20 cellular contexts compared by ENCODE assay signal in the genomic region with DNA sequence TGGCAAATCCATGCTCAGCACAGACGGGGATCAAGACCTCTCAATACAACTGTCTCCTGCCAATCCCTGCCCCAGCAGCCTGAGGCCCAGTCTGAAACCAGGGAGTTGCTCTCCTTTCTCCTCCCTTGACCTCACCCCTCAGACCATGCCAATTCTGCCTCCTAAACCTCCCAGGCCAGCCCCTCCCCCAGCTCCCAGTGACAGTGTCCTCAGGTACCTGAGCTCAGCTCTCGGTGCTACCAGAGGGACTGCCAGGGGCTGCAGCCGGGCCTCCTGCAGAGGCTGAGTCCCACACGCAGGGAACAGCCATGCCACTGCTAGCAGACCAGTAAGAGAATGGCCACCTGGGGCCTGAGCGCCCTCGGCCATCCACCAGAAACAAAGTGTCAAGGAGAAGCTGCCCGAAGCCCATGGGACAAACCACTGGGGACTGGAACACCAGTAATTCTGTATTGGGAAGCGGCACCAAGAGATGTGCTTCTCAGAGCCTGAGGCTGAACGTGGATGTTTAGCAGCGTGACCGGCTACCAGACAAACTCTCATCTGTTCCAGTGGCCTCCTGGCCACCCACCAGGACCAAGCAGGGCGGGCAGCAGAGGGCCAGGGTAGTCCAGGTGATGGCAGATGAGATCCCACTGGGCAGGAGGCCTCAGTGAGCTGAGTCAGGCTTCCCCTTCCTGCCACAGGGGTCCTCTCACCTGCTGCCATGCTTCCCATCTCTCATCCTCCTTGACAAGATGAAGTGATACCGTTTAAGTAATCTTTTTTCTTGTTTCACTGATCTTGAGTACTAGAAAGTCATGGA. TPM values are rescaled to one million over a fixed set of nuclear protein-coding genes. Genes with fewer than 3 reads are reported as not detected.
DNase-seq lines count a peak whose midpoint lies in the region; ATAC-seq and TF ChIP-seq lines count a peak whose summit lies in the region.
"Had no signal": no experiment of that assay in that cellular context is flagged by ENCODE, and none has a peak within 500 bp of the region (broad histone marks: within the 10 kb centered on the region; RNA-seq: fewer than 3 reads in every experiment).

No MANE protein-coding gene starts in this region.

- H3K27me3 ChIP-seq in H7 (ENCODE audit: control insufficient read depth, insufficient read depth, low read length) (no peaks in the 10 kb centered on the region), spleen (replicated peaks in 1 of 7) (peaks cover 0 to 4% (median 0%) of the 10 kb centered on the region in 7 donors)
- no peaks in the 10 kb centered on the region for H3K27me3 ChIP-seq in effector memory CD4-positive, alpha-beta T cell (replicated peaks; ENCODE audit: control insufficient read depth, insufficient read depth, low read length, poor library complexity, severe bottlenecking)

- CTCF ChIA-PET in activated CD4-positive, alpha-beta memory T cell treated with anti-CD3 and anti-CD28 coated beads, Interleukin-2, amount 10 ng/mL, durations not matched to agents 7 days and 5 days (lab: Charles Lee) = interaction anchor here (0.8 to 5.6 kb wide), 3 partner anchors 52 to 471 kb away, joined by 3 to 79 read pairs (median 53); no protein-coding TSS in a partner anchor
- CTCF ChIA-PET in activated CD4-positive, alpha-beta memory T cell treated with anti-CD3 and anti-CD28 coated beads for 36 hours (lab: Charles Lee) = no interaction called here

- peaks cover 74% of the 10 kb centered on the region for H3K4me1 Mint-ChIP-seq in activated CD4-positive, alpha-beta memory T cell treated with anti-CD3 and anti-CD28 coated beads, Interleukin-2, amount 10 ng/mL, durations not matched to agents 7 days and 5 days
- peaks cover 51% of the 10 kb centered on the region for H3K4me1 Mint-ChIP-seq in activated CD4-positive, alpha-beta memory T cell treated with anti-CD3 and anti-CD28 coated beads for 36 hours (ENCODE audit: low read depth)
- H3K4me1 Mint-ChIP-seq in chondrocyte (ENCODE audit: low read depth) = no peaks in the 10 kb centered on the region
- H3K4me1 Mint-ChIP-seq: nephron had no signal

- intact Hi-C loops in activated CD4-positive, alpha-beta memory T cell treated with anti-CD3 and anti-CD28 coated beads for 36 hours (cut with micrococcal nuclease) = loop anchor here (5.0 kb wide), 2 partner anchors 53 to 263 kb away; a partner anchor contains a TSS
- intact Hi-C loops in spleen (cut with DNase I; ENCODE audit: low total_unique reads) = no loop called here

- no peak overlapping the region for H3K27ac ChIP-seq in spleen
- H3K27ac ChIP-seq in effector memory CD4-positive, alpha-beta T cell (ENCODE audit: insufficient read depth, low read length, poor library complexity, severe bottlenecking) = no peak overlapping the region

- no peaks in the 10 kb centered on the region for H3K9me3 Mint-ChIP-seq in activated CD4-positive, alpha-beta memory T cell treated with anti-CD3 and anti-CD28 coated beads, Interleukin-2, amount 10 ng/mL, durations not matched to agents 7 days and 5 days
- no peaks in the 10 kb centered on the region for H3K9me3 Mint-ChIP-seq in activated CD4-positive, alpha-beta memory T cell treated with anti-CD3 and anti-CD28 coated beads for 36 hours
- H3K9me3 Mint-ChIP-seq in chondrocyte (ENCODE audit: low read depth) = no peaks in the 10 kb centered on the region
- H3K9me3 Mint-ChIP-seq: GM23338; nephron; stimulated activated naive CD8-positive, alpha-beta T cell treated with anti-CD3 and anti-CD28 coated beads, Interleukin-15, amount 100 ng/mL, for 72 hours had no signal

- H3K4me3 ChIP-seq in H7 (ENCODE audit: insufficient read depth, low read depth, low read length) = no peak overlapping the region
- H3K4me3 ChIP-seq in spleen = no peak overlapping the region
- H3K4me3 ChIP-seq in effector memory CD4-positive, alpha-beta T cell (ENCODE audit: insufficient read depth, low read depth, low read length, poor library complexity, severe bottlenecking) = no peak overlapping the region
- H3K4me3 ChIP-seq: GM23338 had no signal

- no peak overlapping the region for H3K4me3 Mint-ChIP-seq in activated CD4-positive, alpha-beta memory T cell treated with anti-CD3 and anti-CD28 coated beads, Interleukin-2, amount 10 ng/mL, durations not matched to agents 7 days and 5 days
- no peak overlapping the region for H3K4me3 Mint-ChIP-seq in activated CD4-positive, alpha-beta memory T cell treated with anti-CD3 and anti-CD28 coated beads for 36 hours
- H3K4me3 Mint-ChIP-seq in chondrocyte (ENCODE audit: unreplicated experiment) = no peak overlapping the region
- H3K4me3 Mint-ChIP-seq: GM23338; nephron; stimulated activated naive CD8-positive, alpha-beta T cell treated with anti-CD3 and anti-CD28 coated beads, Interleukin-15, amount 100 ng/mL, for 72 hours had no signal

- WGBS in spleen, 5 donors = 86 to 93% (median 87%) methylated on average over 11 to 13 of the region's 13 CpGs

- no peaks in the 10 kb centered on the region for H3K36me3 ChIP-seq in H7 (replicated peaks; ENCODE audit: control insufficient read depth, insufficient read depth, low read length)
- H3K36me3 ChIP-seq in spleen = no peaks in the 10 kb centered on the region
- no peaks in the 10 kb centered on the region for H3K36me3 ChIP-seq in effector memory CD4-positive, alpha-beta T cell (ENCODE audit: control insufficient read depth, insufficient read depth, low read length)

- no peak for ATAC-seq in HG03097 (IDR thresholded peaks at IDR 0.05; ENCODE audit: low FRiP score, unreplicated experiment)
- ATAC-seq: esophagus mucosa; GM23338; stimulated activated naive CD8-positive, alpha-beta T cell treated with anti-CD3 and anti-CD28 coated beads, Interleukin-15, amount 100 ng/mL, for 72 hours had no signal

- H3K27ac Mint-ChIP-seq in activated CD4-positive, alpha-beta memory T cell treated with anti-CD3 and anti-CD28 coated beads, Interleukin-2, amount 10 ng/mL, durations not matched to agents 7 days and 5 days = peak overlapping the region; percentile 44
- H3K27ac Mint-ChIP-seq in activated CD4-positive, alpha-beta memory T cell treated with anti-CD3 and anti-CD28 coated beads for 36 hours = no peak overlapping the region
- H3K27ac Mint-ChIP-seq in chondrocyte (ENCODE audit: unreplicated experiment) = no peak overlapping the region
- H3K27ac Mint-ChIP-seq: nephron; stimulated activated naive CD8-positive, alpha-beta T cell treated with anti-CD3 and anti-CD28 coated beads, Interleukin-15, amount 100 ng/mL, for 72 hours had no signal

- H3K36me3 Mint-ChIP-seq in activated CD4-positive, alpha-beta memory T cell treated with anti-CD3 and anti-CD28 coated beads, Interleukin-2, amount 10 ng/mL, durations not matched to agents 7 days and 5 days (ENCODE audit: low read depth) = no peaks in the 10 kb centered on the region
- no peaks in the 10 kb centered on the region for H3K36me3 Mint-ChIP-seq in activated CD4-positive, alpha-beta memory T cell treated with anti-CD3 and anti-CD28 coated beads for 36 hours
- no peaks in the 10 kb centered on the region for H3K36me3 Mint-ChIP-seq in chondrocyte (ENCODE audit: low read depth)

- POLR2A ChIA-PET in activated CD4-positive, alpha-beta memory T cell treated with anti-CD3 and anti-CD28 coated beads, Interleukin-2, amount 10 ng/mL, durations not matched to agents 7 days and 5 days (lab: Charles Lee) = interaction anchor here (2.0 kb wide), 2 partner anchors 263 to 424 kb away, joined by 4 to 5 read pairs; a partner anchor contains a TSS
- POLR2A ChIA-PET in activated CD4-positive, alpha-beta memory T cell treated with anti-CD3 and anti-CD28 coated beads for 36 hours (lab: Charles Lee) = no interaction called here

- DNase-seq in activated CD4-positive, alpha-beta memory T cell treated with anti-CD3 and anti-CD28 coated beads, Interleukin-2, amount 10 ng/mL, durations not matched to agents 7 days and 5 days = no peak
- no peak for DNase-seq in activated CD4-positive, alpha-beta memory T cell treated with anti-CD3 and anti-CD28 coated beads for 36 hours
- DNase-seq in H7 (peak; percentile 33), chondrocyte (ENCODE audit: low spot score) (peak; percentile 76), spleen (peak; percentile 63), NCI-H526 (lab: John Stamatoyannopoulos, UW) (no peak)
- DNase-seq in effector memory CD4-positive, alpha-beta T cell = no peak
- DNase-seq: ACHN; activated CD4-positive, CD25-positive, alpha-beta regulatory T cell; COR-L47; hypothalamus; IMR-90; NCI-H1048; NCI-H2171 had no signal

- no peaks in the 10 kb centered on the region for H3K9me3 ChIP-seq in spleen
- H3K9me3 ChIP-seq in effector memory CD4-positive, alpha-beta T cell (ENCODE audit: control insufficient read depth, low read length) = no peaks in the 10 kb centered on the region

- TF ChIP-seq CTCF in chondrocyte (IDR thresholded peaks at IDR 0.05) = no peak
- no peak for TF ChIP-seq CTCF in spleen (IDR thresholded peaks at IDR 0.05 in 8 of 11, conservative IDR thresholded peaks at IDR 0.05 in 3 of 11)

- TF ChIP-seq POLR2A in spleen (IDR thresholded peaks at IDR 0.05) = no peak

- peaks cover 0 to 17% (median 4%) of the 10 kb centered on the region in 6 donors for H3K4me1 ChIP-seq in spleen
- H3K4me1 ChIP-seq in effector memory CD4-positive, alpha-beta T cell (ENCODE audit: control insufficient read depth, insufficient read depth, low read length, poor library complexity, severe bottlenecking) = peaks cover 43% of the 10 kb centered on the region

- peaks cover 8% of the 10 kb centered on the region for H3K27me3 Mint-ChIP-seq in activated CD4-positive, alpha-beta memory T cell treated with anti-CD3 and anti-CD28 coated beads, Interleukin-2, amount 10 ng/mL, durations not matched to agents 7 days and 5 days
- H3K27me3 Mint-ChIP-seq in activated CD4-positive, alpha-beta memory T cell treated with anti-CD3 and anti-CD28 coated beads for 36 hours = no peaks in the 10 kb centered on the region
- peaks cover 3% of the 10 kb centered on the region for H3K27me3 Mint-ChIP-seq in chondrocyte (ENCODE audit: low read depth)

RNA-seq across cellular contexts. Expression of a gene that starts 0.6 kb away (rescaled TPM):
- total RNA-seq in activated CD4-positive, alpha-beta memory T cell treated with anti-CD3 and anti-CD28 coated beads, Interleukin-2, amount 10 ng/mL, durations not matched to agents 7 days and 5 days = 1 to 10 TPM; 1.4 to 1.6 TPM
- total RNA-seq in activated CD4-positive, alpha-beta memory T cell treated with anti-CD3 and anti-CD28 coated beads for 36 hours = 10 to 100 TPM; 23.1 to 23.3 TPM
- not detected in 2 replicates for total RNA-seq in H7 (2014; rRNA removed; shearing (Covaris generic))
- total RNA-seq in chondrocyte (not detected in 3 replicates), spleen (not detected)
- polyA plus RNA-seq in spleen = not detected
- total RNA-seq: esophagus mucosa, GM23338, IMR-90, lower leg skin had no signal
- polyA plus RNA-seq: GM23338, IMR-90 had no signal

RNA-seq across cellular contexts. Expression of a gene that starts 13.7 kb away (rescaled TPM):
- 10 to 100 TPM; 30.8 to 32.7 TPM for total RNA-seq in activated CD4-positive, alpha-beta memory T cell treated with anti-CD3 and anti-CD28 coated beads, Interleukin-2, amount 10 ng/mL, durations not matched to agents 7 days and 5 days
- total RNA-seq in activated CD4-positive, alpha-beta memory T cell treated with anti-CD3 and anti-CD28 coated beads for 36 hours = 100 to 1,000 TPM; 125 to 128 TPM
- total RNA-seq in H7 (2014; rRNA removed; shearing (Covaris generic)) = not detected in 2 replicates
- total RNA-seq in chondrocyte (not detected in 3 replicates), spleen (not detected)
- polyA plus RNA-seq in spleen = not detected
- total RNA-seq: esophagus mucosa, GM23338, IMR-90, lower leg skin had no signal
- polyA plus RNA-seq: GM23338 had no signal

RNA-seq across cellular contexts. Expression of a gene that starts 48.4 kb away (rescaled TPM):
- total RNA-seq in activated CD4-positive, alpha-beta memory T cell treated with anti-CD3 and anti-CD28 coated beads, Interleukin-2, amount 10 ng/mL, durations not matched to agents 7 days and 5 days = 10 to 100 TPM; 10.6 to 11.5 TPM
- 1 to 10 TPM; 5.6 to 6.0 TPM for total RNA-seq in activated CD4-positive, alpha-beta memory T cell treated with anti-CD3 and anti-CD28 coated beads for 36 hours
- total RNA-seq in H7 (2014; rRNA removed; shearing (Covaris generic)) = 0.28 and 0.85 TPM in 2 replicates
- total RNA-seq in chondrocyte = not detected in 3 replicates
- 10 to 100 TPM in 1 of 7 donors, 1 to 10 TPM in 6; 3.1 to 18.4 (median 4.6) TPM for total RNA-seq in spleen
- 1 to 10 TPM in 2 of 3 donors, under 1 TPM in 1; 0.76 to 1.3 (median 1.3) TPM for polyA plus RNA-seq in spleen
- total RNA-seq: IMR-90 had no signal
- polyA plus RNA-seq: IMR-90 had no signal

Comparison
In these comparisons a context has a peak if more than half of its experiments do, and no peak if none do; other contexts are left out.
1. RNA of a gene that starts 0.6 kb away (total RNA-seq): 23.1 to 23.3 TPM in activated CD4-positive, alpha-beta memory T cell treated with anti-CD3 and anti-CD28 coated beads for 36 hours; 1.4 to 1.6 TPM in activated CD4-positive, alpha-beta memory T cell treated with anti-CD3 and anti-CD28 coated beads, Interleukin-2, amount 10 ng/mL, durations not matched to agents 7 days and 5 days, not detected in H7, not detected in chondrocyte and not detected in spleen; every median in the first group is over 4 times any median in the second.
2. DNase-seq: peak in H7 (single experiment), chondrocyte (single experiment) and spleen (single experiment); none in activated CD4-positive, alpha-beta memory T cell treated with anti-CD3 and anti-CD28 coated beads, Interleukin-2, amount 10 ng/mL, durations not matched to agents 7 days and 5 days (single experiment), activated CD4-positive, alpha-beta memory T cell treated with anti-CD3 and anti-CD28 coated beads for 36 hours (single experiment), NCI-H526 (0 of 2) and effector memory CD4-positive, alpha-beta T cell (0 of 3).
3. RNA of a gene that starts 13.7 kb away (total RNA-seq): 125 to 128 TPM in activated CD4-positive, alpha-beta memory T cell treated with anti-CD3 and anti-CD28 coated beads for 36 hours and 30.8 to 32.7 TPM in activated CD4-positive, alpha-beta memory T cell treated with anti-CD3 and anti-CD28 coated beads, Interleukin-2, amount 10 ng/mL, durations not matched to agents 7 days and 5 days; not detected in H7, not detected in chondrocyte and not detected in spleen; every median in the first group is over 10 times any median in the second.